ENCODE assay signal across 35 cellular contexts in genomic region chr9:74674077-74674476, GRCh38.
"Had no signal": no experiment of that assay in that cellular context is flagged by ENCODE, and none has a peak within 500 bp of the region (broad histone marks: within the 10 kb centered on the region; RNA-seq: fewer than 3 reads in every experiment).

No MANE protein-coding gene starts in this region.

- H3K9me3 ChIP-seq: adrenal gland, body of pancreas, breast epithelium had no signal

- H3K27me3 ChIP-seq: adrenal gland, body of pancreas, brain microvascular endothelial cell, breast epithelium had no signal

- H3K9me3 Mint-ChIP-seq: activated CD4-positive, alpha-beta memory T cell treated with anti-CD3 and anti-CD28 coated beads, Interleukin-2, amount 10 ng/mL, durations not matched to agents 7 days and 5 days; activated CD4-positive, alpha-beta T cell treated with anti-CD3 and anti-CD28 coated beads, Interleukin-2, amount 10 ng/mL, durations not matched to agents 7 days and 5 days; activated naive CD4-positive, alpha-beta T cell treated with anti-CD3 and anti-CD28 coated beads for 36 hours; activated naive CD4-positive, alpha-beta T cell treated with anti-CD3 and anti-CD28 coated beads, Interleukin-2, amount 50 U/mL, for 72 hours; activated naive CD8-positive, alpha-beta T cell treated with anti-CD3 and anti-CD28 coated beads for 36 hours; activated T-cell treated with anti-CD3 and anti-CD28 coated beads, Interleukin-2, amount 50 U/mL, for 4 hours; activated T-cell treated with anti-CD3 and anti-CD28 coated beads, Interleukin-2, amount 50 U/mL, for 72 hours; activated T-helper 1 cell treated with anti-CD3 and anti-CD28 coated beads, Interleukin-12 subunit alpha, Interleukin-12 subunit beta, Interleukin-2, Interleukin-4 antibody, amounts not matched to agents 30 ng/mL and 10 ng/mL and 1 ng/mL, durations not matched to agents 14 hours and 24 hours and 36 hours; activated T-helper 17 cell treated with anti-CD3 and anti-CD28 coated beads, Interleukin-2, amount 50 U/mL, for 72 hours; T-helper 1 cell treated with Interleukin-12 subunit alpha and Interleukin-12 subunit beta and Interleukin-4 antibody, amounts not matched to agents 30 μg/mL and 1 μg/mL, for 36 hours; T-helper 2 cell treated with Interferon-gamma antibody and Interleukin-4, amounts not matched to agents 5 μg/mL and 100 μg/mL, for 36 hours had no signal

- H3K27ac ChIP-seq: adrenal gland, body of pancreas, brain microvascular endothelial cell, breast epithelium, VCaP had no signal

- H3K4me3 ChIP-seq: adrenal gland, body of pancreas, breast epithelium had no signal

- H3K4me3 Mint-ChIP-seq: activated CD4-positive, alpha-beta memory T cell treated with anti-CD3 and anti-CD28 coated beads, Interleukin-2, amount 10 ng/mL, durations not matched to agents 7 days and 5 days; activated CD4-positive, alpha-beta T cell treated with anti-CD3 and anti-CD28 coated beads for 36 hours; activated CD4-positive, alpha-beta T cell treated with anti-CD3 and anti-CD28 coated beads, Interleukin-2, amount 10 ng/mL, durations not matched to agents 7 days and 5 days; activated CD8-positive, alpha-beta memory T cell treated with anti-CD3 and anti-CD28 coated beads, Interleukin-2, amount 10 ng/mL, durations not matched to agents 7 days and 5 days; activated CD8-positive, alpha-beta T cell treated with anti-CD3 and anti-CD28 coated beads, Interleukin-2, amount 10 ng/mL, durations not matched to agents 7 days and 5 days; activated naive CD4-positive, alpha-beta T cell treated with anti-CD3 and anti-CD28 coated beads for 36 hours; activated naive CD8-positive, alpha-beta T cell treated with anti-CD3 and anti-CD28 coated beads for 36 hours; activated T-cell treated with anti-CD3 and anti-CD28 coated beads, Interleukin-2, amount 50 U/mL, for 4 hours; activated T-cell treated with anti-CD3 and anti-CD28 coated beads, Interleukin-2, amount 50 U/mL, for 72 hours; activated T-helper 1 cell treated with anti-CD3 and anti-CD28 coated beads, Interleukin-12 subunit alpha, Interleukin-12 subunit beta, Interleukin-2, Interleukin-4 antibody, amounts not matched to agents 30 ng/mL and 10 ng/mL and 1 ng/mL, durations not matched to agents 14 hours and 24 hours and 36 hours; activated T-helper 17 cell treated with anti-CD3 and anti-CD28 coated beads, Interleukin-2, amount 50 U/mL, for 72 hours; T-helper 1 cell treated with Interleukin-12 subunit alpha and Interleukin-12 subunit beta and Interleukin-4 antibody, amounts not matched to agents 30 μg/mL and 1 μg/mL, for 36 hours; T-helper 2 cell treated with Interferon-gamma antibody and Interleukin-4, amounts not matched to agents 5 μg/mL and 100 μg/mL, for 36 hours had no signal

- ATAC-seq: activated CD4-positive, alpha-beta T cell treated with anti-CD3 and anti-CD28 coated beads for 36 hours; activated CD4-positive, CD25-positive, alpha-beta regulatory T cell treated with anti-CD3 and anti-CD28 coated beads, Interleukin-2, amount 50 U/mL, for 24 hours; activated CD8-positive, alpha-beta memory T cell treated with anti-CD3 and anti-CD28 coated beads, Interleukin-2, amount 10 ng/mL, durations not matched to agents 7 days and 5 days; activated CD8-positive, alpha-beta T cell treated with anti-CD3 and anti-CD28 coated beads, Interleukin-2, amount 10 ng/mL, durations not matched to agents 7 days and 5 days; activated naive CD4-positive, alpha-beta T cell treated with anti-CD3 and anti-CD28 coated beads, Interleukin-2, amount 50 U/mL, for 72 hours; activated T-cell treated with anti-CD3 and anti-CD28 coated beads, Interleukin-2, amount 50 U/mL, for 4 hours; activated T-cell treated with anti-CD3 and anti-CD28 coated beads, Interleukin-2, amount 50 U/mL, for 72 hours; activated T-helper 17 cell treated with anti-CD3 and anti-CD28 coated beads, Interleukin-2, amount 50 U/mL, for 72 hours; body of pancreas had no signal

- H3K36me3 Mint-ChIP-seq: activated CD8-positive, alpha-beta memory T cell treated with anti-CD3 and anti-CD28 coated beads, Interleukin-2, amount 10 ng/mL, durations not matched to agents 7 days and 5 days; activated naive CD4-positive, alpha-beta T cell treated with anti-CD3 and anti-CD28 coated beads, Interleukin-2, amount 50 U/mL, for 72 hours; activated naive CD8-positive, alpha-beta T cell treated with anti-CD3 and anti-CD28 coated beads for 36 hours had no signal

- H3K36me3 ChIP-seq: adrenal gland, brain microvascular endothelial cell, breast epithelium had no signal

- H3K27me3 Mint-ChIP-seq: activated CD4-positive, alpha-beta memory T cell treated with anti-CD3 and anti-CD28 coated beads, Interleukin-2, amount 10 ng/mL, durations not matched to agents 7 days and 5 days; activated CD4-positive, alpha-beta T cell treated with anti-CD3 and anti-CD28 coated beads for 36 hours had no signal

- H3K4me1 ChIP-seq: adrenal gland, body of pancreas, breast epithelium had no signal

- H3K4me1 Mint-ChIP-seq: activated CD4-positive, alpha-beta memory T cell treated with anti-CD3 and anti-CD28 coated beads, Interleukin-2, amount 10 ng/mL, durations not matched to agents 7 days and 5 days; activated CD4-positive, alpha-beta T cell treated with anti-CD3 and anti-CD28 coated beads for 36 hours; activated CD4-positive, alpha-beta T cell treated with anti-CD3 and anti-CD28 coated beads, Interleukin-2, amount 10 ng/mL, durations not matched to agents 7 days and 5 days; activated CD8-positive, alpha-beta memory T cell treated with anti-CD3 and anti-CD28 coated beads, Interleukin-2, amount 10 ng/mL, durations not matched to agents 7 days and 5 days; activated naive CD8-positive, alpha-beta T cell treated with anti-CD3 and anti-CD28 coated beads for 36 hours had no signal

- DNase-seq: activated CD4-positive, alpha-beta memory T cell treated with anti-CD3 and anti-CD28 coated beads, Interleukin-2, amount 10 ng/mL, durations not matched to agents 7 days and 5 days; activated CD4-positive, alpha-beta T cell treated with anti-CD3 and anti-CD28 coated beads for 1 hour; activated CD4-positive, alpha-beta T cell treated with anti-CD3 and anti-CD28 coated beads for 36 hours; activated CD4-positive, alpha-beta T cell treated with anti-CD3 and anti-CD28 coated beads for 48 hours; activated CD4-positive, alpha-beta T cell treated with anti-CD3 and anti-CD28 coated beads, Interleukin-2, amount 10 ng/mL, durations not matched to agents 7 days and 5 days; activated CD4-positive, alpha-beta T cell treated with anti-CD3 and anti-CD28 coated beads, Interleukin-2, amount 50 U/mL, for 48 hours; activated CD4-positive, CD25-positive, alpha-beta regulatory T cell; activated CD8-positive, alpha-beta memory T cell treated with anti-CD3 and anti-CD28 coated beads for 24 hours; activated CD8-positive, alpha-beta memory T cell treated with anti-CD3 and anti-CD28 coated beads, Interleukin-2, amount 10 ng/mL, durations not matched to agents 7 days and 5 days; activated CD8-positive, alpha-beta memory T cell treated with anti-CD3 and anti-CD28 coated beads, Interleukin-2, amount 50 U/mL, for 48 hours; activated CD8-positive, alpha-beta T cell treated with anti-CD3 and anti-CD28 coated beads, Interleukin-2, amount 10 ng/mL, durations not matched to agents 7 days and 5 days; activated effector memory CD4-positive, alpha-beta T cell treated with anti-CD3 and anti-CD28 coated beads, Interleukin-2, amount 50 U/mL, for 16 hours; activated gamma-delta T cell treated with Interleukin-2 at 50 U/mL for 16 hours; activated naive CD4-positive, alpha-beta T cell; activated naive CD4-positive, alpha-beta T cell treated with anti-CD3 and anti-CD28 coated beads for 36 hours; activated naive CD4-positive, alpha-beta T cell treated with anti-CD3 and anti-CD28 coated beads, Interleukin-2, amount 50 U/mL, for 16 hours; activated naive CD8-positive, alpha-beta T cell treated with anti-CD3 and anti-CD28 coated beads for 36 hours; activated T-cell treated with anti-CD3 and anti-CD28 coated beads, Interleukin-2, amount 50 U/mL, for 4 hours; activated T-cell treated with anti-CD3 and anti-CD28 coated beads, Interleukin-2, amount 50 U/mL, for 72 hours; adrenal gland; amniotic stem cell; aorta; body of pancreas; brain microvascular endothelial cell; central memory CD4-positive, alpha-beta T cell; T-helper 2 cell; T-helper 9 cell had no signal

- H3K27ac Mint-ChIP-seq: activated CD4-positive, alpha-beta memory T cell treated with anti-CD3 and anti-CD28 coated beads, Interleukin-2, amount 10 ng/mL, durations not matched to agents 7 days and 5 days; activated CD4-positive, alpha-beta T cell treated with anti-CD3 and anti-CD28 coated beads for 36 hours; activated CD4-positive, alpha-beta T cell treated with anti-CD3 and anti-CD28 coated beads, Interleukin-2, amount 10 ng/mL, durations not matched to agents 7 days and 5 days; activated CD8-positive, alpha-beta memory T cell treated with anti-CD3 and anti-CD28 coated beads, Interleukin-2, amount 10 ng/mL, durations not matched to agents 7 days and 5 days; activated CD8-positive, alpha-beta T cell treated with anti-CD3 and anti-CD28 coated beads, Interleukin-2, amount 10 ng/mL, durations not matched to agents 7 days and 5 days; activated naive CD4-positive, alpha-beta T cell treated with anti-CD3 and anti-CD28 coated beads for 36 hours; activated naive CD4-positive, alpha-beta T cell treated with anti-CD3 and anti-CD28 coated beads, Interleukin-2, amount 50 U/mL, for 72 hours; activated naive CD8-positive, alpha-beta T cell treated with anti-CD3 and anti-CD28 coated beads for 36 hours; activated T-cell treated with anti-CD3 and anti-CD28 coated beads, Interleukin-2, amount 50 U/mL, for 72 hours; activated T-helper 1 cell treated with anti-CD3 and anti-CD28 coated beads, Interleukin-12 subunit alpha, Interleukin-12 subunit beta, Interleukin-2, Interleukin-4 antibody, amounts not matched to agents 30 ng/mL and 10 ng/mL and 1 ng/mL, durations not matched to agents 14 hours and 24 hours and 36 hours; activated T-helper 17 cell treated with anti-CD3 and anti-CD28 coated beads, Interleukin-2, amount 50 U/mL, for 72 hours; T-helper 1 cell treated with Interleukin-12 subunit alpha and Interleukin-12 subunit beta and Interleukin-4 antibody, amounts not matched to agents 30 μg/mL and 1 μg/mL, for 36 hours; T-helper 2 cell treated with Interferon-gamma antibody and Interleukin-4, amounts not matched to agents 5 μg/mL and 100 μg/mL, for 36 hours had no signal
